ENCODE assay signal across 24 cellular contexts in genomic region chr1:35470964-35471613, GRCh38.
DNase-seq lines count a peak whose midpoint lies in the region; ATAC-seq and TF ChIP-seq lines count a peak whose summit lies in the region.
"Had no signal": no experiment of that assay in that cellular context is flagged by ENCODE, and none has a peak within 500 bp of the region (broad histone marks: within the 10 kb centered on the region; RNA-seq: fewer than 3 reads in every experiment).

No MANE protein-coding gene starts in this region.

- no peak overlapping the region for H4K91ac ChIP-seq in IMR-90 (ENCODE audit: insufficient read depth, low read depth, low read length)

- no peak overlapping the region for H4K8ac ChIP-seq in IMR-90 (ENCODE audit: low read depth in 2 of 2, low read length in 2 of 2)

- CTCF ChIA-PET in IMR-90 (lab: Yijun Ruan, JAX) = no interaction called here

- in situ Hi-C loops in IMR-90 (cut with MboI; ENCODE audit: low sequenced_read_pairs) = no loop called here

- H2BK120ac ChIP-seq in IMR-90 (ENCODE audit: low read depth, low read length) = no peak overlapping the region

- no peak overlapping the region for H2BK5ac ChIP-seq in IMR-90 (ENCODE audit: low read depth, low read length, poor library complexity, severe bottlenecking)

- intact Hi-C loops in IMR-90 (cut with micrococcal nuclease) = no loop called here
- intact Hi-C loops in breast epithelium (cut with DNase I; ENCODE audit: low total_unique reads) = no loop called here

- H3K9me3 ChIP-seq in IMR-90 (ENCODE audit: control insufficient read depth, insufficient read depth, low read length) (no peaks in the 10 kb centered on the region), breast epithelium (no peaks in the 10 kb centered on the region)
- H3K9me3 ChIP-seq: heart left ventricle, neutrophil had no signal

- H3K79me1 ChIP-seq in IMR-90 (ENCODE audit: low read depth in 1 of 2, low read length in 2 of 2) = no peaks in the 10 kb centered on the region; a peak in 1 of 4 replicates

- H3K4me2 ChIP-seq in IMR-90 (ENCODE audit: low read depth, low read length) = no peak overlapping the region

- H3K4me3 Mint-ChIP-seq in brain = no peak overlapping the region
- H3K4me3 Mint-ChIP-seq: B cell; stimulated activated effector memory CD8-positive, alpha-beta T cell treated with anti-CD3 and anti-CD28 coated beads, Interleukin-12 subunit alpha, Interleukin-12 subunit beta, amount 100 ng/mL, for 72 hours had no signal

- no peak for TF ChIP-seq POLR2A in IMR-90 (IDR thresholded peaks at IDR 0.05; ENCODE audit: low read depth, low read length)
- no peak for TF ChIP-seq POLR2A in breast epithelium (IDR thresholded peaks at IDR 0.05)

- H3K36me3 ChIP-seq in IMR-90 (ENCODE audit: control insufficient read depth, insufficient read depth, low read length) (peaks cover 20% of the 10 kb centered on the region), breast epithelium (no peaks in the 10 kb centered on the region)

- H3K4me1 ChIP-seq in IMR-90 (ENCODE audit: control insufficient read depth, insufficient read depth, low read length) (peaks cover 3% of the 10 kb centered on the region), breast epithelium (no peaks in the 10 kb centered on the region)

- TF ChIP-seq CTCF in IMR-90 (conservative IDR thresholded peaks at IDR 0.05; ENCODE audit: low read depth, low read length) = no peak
- no peak for TF ChIP-seq CTCF in brain (conservative IDR thresholded peaks at IDR 0.05)
- TF ChIP-seq CTCF in breast epithelium (IDR thresholded peaks at IDR 0.05) = no peak

- H3K36me3 Mint-ChIP-seq in brain = peaks cover 78% of the 10 kb centered on the region

- H2AK9ac ChIP-seq in IMR-90 (replicated peaks; ENCODE audit: low read depth, low read length, poor library complexity) = no peak overlapping the region

- no peak for ATAC-seq in IMR-90 (ENCODE audit: low read depth)
- no peak for ATAC-seq in stimulated activated naive CD8-positive, alpha-beta T cell treated with anti-CD3 and anti-CD28 coated beads, Interleukin-15, Interleukin-2, amounts not matched to agents 100 U/mL and 50 U/mL, for 24 hours
- ATAC-seq: Panc1; stimulated activated effector memory CD8-positive, alpha-beta T cell treated with anti-CD3 and anti-CD28 coated beads, Interleukin-12 subunit alpha, Interleukin-12 subunit beta, amount 100 ng/mL, for 72 hours had no signal

- H3K27ac Mint-ChIP-seq in brain = peak overlapping the region in 4 of 5 experiments; percentile 4 to 70 (median 54)
- H3K27ac Mint-ChIP-seq: B cell; stimulated activated effector memory CD8-positive, alpha-beta T cell treated with anti-CD3 and anti-CD28 coated beads, Interleukin-12 subunit alpha, Interleukin-12 subunit beta, amount 100 ng/mL, for 72 hours had no signal

- H3K27me3 ChIP-seq in IMR-90 (ENCODE audit: control insufficient read depth, insufficient read depth, low read length) (no peaks in the 10 kb centered on the region), breast epithelium (no peaks in the 10 kb centered on the region)
- H3K27me3 ChIP-seq: heart left ventricle, neutrophil had no signal

- H4K20me1 ChIP-seq in IMR-90 (ENCODE audit: insufficient read depth, low read length) = no peaks in the 10 kb centered on the region

- peaks cover 6% of the 10 kb centered on the region for H3K4me1 Mint-ChIP-seq in brain
- H3K4me1 Mint-ChIP-seq: B cell had no signal

- no peaks in the 10 kb centered on the region for H3K27me3 Mint-ChIP-seq in brain
- H3K27me3 Mint-ChIP-seq: B cell had no signal

- POLR2A ChIA-PET in IMR-90 (lab: Charles Lee; ENCODE audit: unreplicated experiment) = no interaction called here

- H3K9ac ChIP-seq in IMR-90 (ENCODE audit: low read depth, low read length) = no peak overlapping the region

- H2AFZ ChIP-seq in IMR-90 (replicated peaks; ENCODE audit: low read length, poor library complexity) = no peak overlapping the region

- H3K9me3 Mint-ChIP-seq in brain = peaks cover 0 to 2% (median 1%) of the 10 kb centered on the region in 5 experiments
- H3K9me3 Mint-ChIP-seq: stimulated activated effector memory CD8-positive, alpha-beta T cell treated with anti-CD3 and anti-CD28 coated beads, Interleukin-12 subunit alpha, Interleukin-12 subunit beta, amount 100 ng/mL, for 72 hours had no signal

- H4K5ac ChIP-seq in IMR-90 (ENCODE audit: low read depth, low read length) = no peak overlapping the region

- H3K9me1 ChIP-seq in IMR-90 (ENCODE audit: insufficient read depth, low read length) = no peaks in the 10 kb centered on the region

- dilution Hi-C loops in IMR-90 (cut with HindIII; ENCODE audit: low sequenced_read_pairs, unreplicated experiment) = no loop called here

- no peak for TF ChIP-seq RAD21 in IMR-90 (IDR thresholded peaks at IDR 0.05; ENCODE audit: low read length)

- no peak overlapping the region for H2BK20ac ChIP-seq in IMR-90 (ENCODE audit: low read depth, low read length)

- no peak overlapping the region for H3K4ac ChIP-seq in IMR-90 (ENCODE audit: low read depth, low read length)

- DNase-seq in DMS79 (lab: John Stamatoyannopoulos, UW) (peak; percentile 28), IMR-90 (no peak), iPS-NIHi11 (ENCODE audit: low spot score) (peak; percentile 23), breast epithelium (ENCODE audit: low spot score in 2 of 2) (no peak), nucleus accumbens (lab: John Stamatoyannopoulos, UW) (no peak)
- no peak for DNase-seq in effector CD4-positive, alpha-beta T cell
- DNase-seq in stimulated activated naive CD8-positive, alpha-beta T cell treated with anti-CD3 and anti-CD28 coated beads, Interleukin-15, Interleukin-2, amounts not matched to agents 100 U/mL and 50 U/mL, for 24 hours = no peak
- DNase-seq: activated CD4-positive, alpha-beta T cell treated with anti-CD3 and anti-CD28 coated beads for 4 hours; activated CD8-positive, alpha-beta memory T cell treated with anti-CD3 and anti-CD28 coated beads for 24 hours; activated gamma-delta T cell; activated T-cell treated with anti-CD3 and anti-CD28 coated beads, Interleukin-2, amount 50 U/mL, for 1 hour; cerebellar nuclear complex; effector CD8-positive, alpha-beta T cell; foreskin fibroblast; heart left ventricle; islet precursor cell; NCI-H1105; NCI-H2029 treated with DMSO at 0.1 percent for 48 hours; NCI-H446 had no signal

- no peak overlapping the region for H3K27ac ChIP-seq in IMR-90 (ENCODE audit: insufficient read depth, low read length)
- no peak overlapping the region for H3K27ac ChIP-seq in breast epithelium
- H3K27ac ChIP-seq: neutrophil had no signal

- no peak overlapping the region for H2BK15ac ChIP-seq in IMR-90 (ENCODE audit: low read depth, low read length)

- H3K14ac ChIP-seq in IMR-90 (replicated peaks; ENCODE audit: low read depth, low read length) = no peak overlapping the region

- no peak overlapping the region for H3K56ac ChIP-seq in IMR-90 (ENCODE audit: extremely low read depth, insufficient read depth, low read length)

- 90% methylated on average over 2 of the region's 4 CpGs; no CpG with 5 or more reads in 1 of the 2 experiments for WGBS in IMR-90 (ENCODE audit: extremely low coverage in 2 of 2, insufficient read length in 1 of 2), 2 experiments

- no TSS peak for BruUV-seq in IMR-90 (replicated peaks; lab: Mats Ljungman, UMichigan)

- no peak overlapping the region for H3K23ac ChIP-seq in IMR-90 (ENCODE audit: low read depth, low read length)

- no peak overlapping the region for H3K18ac ChIP-seq in IMR-90 (ENCODE audit: low read depth, low read length)

- H3K4me3 ChIP-seq in IMR-90 (ENCODE audit: insufficient read depth, low read depth, low read length) (no peak overlapping the region), breast epithelium (no peak overlapping the region)
- H3K4me3 ChIP-seq: heart left ventricle had no signal

- H2AK5ac ChIP-seq in IMR-90 (ENCODE audit: low read depth, low read length) = no peak overlapping the region

TF ChIP-seq in IMR-90, 13 proteins besides CTCF, POLR2A, EP300 and RAD21:
- TF ChIP-seq BHLHE40 (IDR thresholded peaks at IDR 0.05; ENCODE audit: low read depth, low read length) (no peak), MAFK (IDR thresholded peaks at IDR 0.05; ENCODE audit: low read depth, low read length) (peak; percentile 56)

Comparison
In these comparisons a context has a peak if more than half of its experiments do, and no peak if none do; other contexts are left out.
1. DNase-seq: peak in DMS79 (single experiment) and iPS-NIHi11 (single experiment); none in IMR-90 (single experiment), breast epithelium (0 of 2), effector CD4-positive, alpha-beta T cell (single experiment), stimulated activated naive CD8-positive, alpha-beta T cell treated with anti-CD3 and anti-CD28 coated beads, Interleukin-15, Interleukin-2, amounts not matched to agents 100 U/mL and 50 U/mL, for 24 hours (single experiment) and nucleus accumbens (0 of 56).